In the genomic region with DNA sequence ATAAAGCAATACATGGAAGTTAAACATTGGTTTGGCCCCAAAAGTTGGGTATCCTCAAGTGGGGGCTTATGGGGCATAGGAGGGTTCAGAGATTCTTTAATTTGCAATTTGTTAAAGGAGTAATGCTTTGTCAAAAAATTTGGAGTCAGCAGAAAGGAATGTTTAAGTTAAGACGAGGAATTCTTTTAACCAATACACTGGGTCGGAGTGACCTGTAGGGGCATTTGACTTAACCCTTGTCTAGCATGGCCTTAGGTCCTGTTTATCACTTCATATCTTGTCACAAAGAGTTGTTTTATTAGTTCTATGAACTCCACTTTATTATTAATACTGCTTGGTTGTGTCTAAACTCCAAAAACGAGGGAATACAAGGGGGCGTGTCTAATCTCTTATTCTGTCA, we compare ENCODE assay signal across 34 cellular contexts.
"Had no signal": no experiment of that assay in that cellular context is flagged by ENCODE, and none has a peak within 500 bp of the region (broad histone marks: within the 10 kb centered on the region; RNA-seq: fewer than 3 reads in every experiment).

No MANE protein-coding gene starts in this region.

- H3K4me1 ChIP-seq: adrenal gland, body of pancreas, esophagus muscularis mucosa, foreskin keratinocyte, gastrocnemius medialis, heart left ventricle had no signal

- H3K27me3 Mint-ChIP-seq: activated B cell treated with CpG ODN at 0.5 μM for 24 hours; activated CD8-positive, alpha-beta T cell treated with anti-CD3 and anti-CD28 coated beads for 36 hours; activated naive CD4-positive, alpha-beta T cell treated with anti-CD3 and anti-CD28 coated beads, Interleukin-2, amount 50 U/mL, for 24 hours; activated naive CD8-positive, alpha-beta T cell treated with anti-CD3 and anti-CD28 coated beads for 36 hours; activated naive CD8-positive, alpha-beta T cell treated with anti-CD3 and anti-CD28 coated beads, Interleukin-2, amount 50 U/mL, for 24 hours; effector memory CD8-positive, alpha-beta T cell had no signal

- H3K27me3 ChIP-seq: adrenal gland, body of pancreas, esophagus muscularis mucosa, foreskin keratinocyte, gastrocnemius medialis, heart left ventricle had no signal

- H3K36me3 Mint-ChIP-seq: activated naive CD4-positive, alpha-beta T cell treated with anti-CD3 and anti-CD28 coated beads, Interleukin-2, amount 50 U/mL, for 24 hours; activated naive CD8-positive, alpha-beta T cell treated with anti-CD3 and anti-CD28 coated beads for 36 hours had no signal

- H3K4me1 Mint-ChIP-seq: activated B cell treated with CpG ODN at 0.5 μM for 24 hours; activated naive CD4-positive, alpha-beta T cell treated with anti-CD3 and anti-CD28 coated beads, Interleukin-2, amount 50 U/mL, for 24 hours; activated naive CD8-positive, alpha-beta T cell treated with anti-CD3 and anti-CD28 coated beads for 36 hours; activated naive CD8-positive, alpha-beta T cell treated with anti-CD3 and anti-CD28 coated beads, Interleukin-2, amount 50 U/mL, for 24 hours had no signal

- H3K9me3 Mint-ChIP-seq: activated B cell treated with CpG ODN at 0.5 μM for 24 hours; activated naive CD4-positive, alpha-beta T cell treated with anti-CD3 and anti-CD28 coated beads for 36 hours; activated naive CD4-positive, alpha-beta T cell treated with anti-CD3 and anti-CD28 coated beads, Interleukin-2, amount 50 U/mL, for 24 hours; activated naive CD8-positive, alpha-beta T cell treated with anti-CD3 and anti-CD28 coated beads, Interleukin-2, amount 50 U/mL, for 24 hours; activated T-helper 1 cell treated with anti-CD3 and anti-CD28 coated beads, Interleukin-12 subunit alpha, Interleukin-12 subunit beta, Interleukin-2, Interleukin-4 antibody, amounts not matched to agents 30 ng/mL and 10 ng/mL and 1 ng/mL, durations not matched to agents 14 hours and 24 hours and 36 hours had no signal

- H3K4me3 Mint-ChIP-seq: activated B cell treated with CpG ODN at 0.5 μM for 24 hours; activated CD8-positive, alpha-beta T cell treated with anti-CD3 and anti-CD28 coated beads for 36 hours; activated naive CD4-positive, alpha-beta T cell treated with anti-CD3 and anti-CD28 coated beads for 36 hours; activated naive CD4-positive, alpha-beta T cell treated with anti-CD3 and anti-CD28 coated beads, Interleukin-2, amount 50 U/mL, for 24 hours; activated naive CD8-positive, alpha-beta T cell treated with anti-CD3 and anti-CD28 coated beads for 36 hours; activated naive CD8-positive, alpha-beta T cell treated with anti-CD3 and anti-CD28 coated beads, Interleukin-2, amount 50 U/mL, for 24 hours; activated T-helper 1 cell treated with anti-CD3 and anti-CD28 coated beads, Interleukin-12 subunit alpha, Interleukin-12 subunit beta, Interleukin-2, Interleukin-4 antibody, amounts not matched to agents 30 ng/mL and 10 ng/mL and 1 ng/mL, durations not matched to agents 14 hours and 24 hours and 36 hours; effector memory CD8-positive, alpha-beta T cell had no signal

- FAIRE-seq: colon, endometrium had no signal

- DNase-seq: activated B cell treated with CpG ODN at 0.5 μM for 24 hours; activated CD4-positive, alpha-beta T cell treated with anti-CD3 and anti-CD28 coated beads for 48 hours; activated CD4-positive, alpha-beta T cell treated with anti-CD3 and anti-CD28 coated beads, Interleukin-2, amount 50 U/mL, for 1 hour; activated CD4-positive, alpha-beta T cell treated with anti-CD3 and anti-CD28 coated beads, Interleukin-2, amount 50 U/mL, for 48 hours; activated CD8-positive, alpha-beta memory T cell treated with anti-CD3 and anti-CD28 coated beads for 24 hours; activated CD8-positive, alpha-beta memory T cell treated with anti-CD3 and anti-CD28 coated beads, Interleukin-2, amount 50 U/mL, for 4 hours; activated CD8-positive, alpha-beta T cell treated with anti-CD3 and anti-CD28 coated beads for 36 hours; activated effector memory CD4-positive, alpha-beta T cell treated with anti-CD3 and anti-CD28 coated beads, Interleukin-2, amount 50 U/mL, for 16 hours; activated naive CD4-positive, alpha-beta T cell treated with anti-CD3 and anti-CD28 coated beads for 36 hours; activated naive CD8-positive, alpha-beta T cell treated with anti-CD3 and anti-CD28 coated beads for 36 hours; activated naive CD8-positive, alpha-beta T cell treated with anti-CD3 and anti-CD28 coated beads, Interleukin-2, amount 50 U/mL, for 24 hours; activated T-cell treated with anti-CD3 and anti-CD28 coated beads, Interleukin-2, amount 50 U/mL, for 1 hour; activated T-cell treated with anti-CD3 and anti-CD28 coated beads, Interleukin-2, amount 50 U/mL, for 48 hours; adrenal gland; amygdala; aorta; body of pancreas; caudate nucleus; cortex of kidney; dermis blood vessel endothelial cell; effector CD4-positive, alpha-beta T cell; effector memory CD8-positive, alpha-beta T cell; foreskin keratinocyte; gastrocnemius medialis; glutamatergic neuron; heart left ventricle; T-helper 2 cell had no signal

- H3K36me3 ChIP-seq: adrenal gland, esophagus muscularis mucosa, gastrocnemius medialis, heart left ventricle had no signal

- H3K27ac Mint-ChIP-seq: activated B cell treated with CpG ODN at 0.5 μM for 24 hours; activated CD8-positive, alpha-beta T cell treated with anti-CD3 and anti-CD28 coated beads for 36 hours; activated naive CD4-positive, alpha-beta T cell treated with anti-CD3 and anti-CD28 coated beads for 36 hours; activated naive CD4-positive, alpha-beta T cell treated with anti-CD3 and anti-CD28 coated beads, Interleukin-2, amount 50 U/mL, for 24 hours; activated naive CD8-positive, alpha-beta T cell treated with anti-CD3 and anti-CD28 coated beads for 36 hours; activated naive CD8-positive, alpha-beta T cell treated with anti-CD3 and anti-CD28 coated beads, Interleukin-2, amount 50 U/mL, for 24 hours; activated T-helper 1 cell treated with anti-CD3 and anti-CD28 coated beads, Interleukin-12 subunit alpha, Interleukin-12 subunit beta, Interleukin-2, Interleukin-4 antibody, amounts not matched to agents 30 ng/mL and 10 ng/mL and 1 ng/mL, durations not matched to agents 14 hours and 24 hours and 36 hours; activated T-helper 2 cell treated with anti-CD3 and anti-CD28 coated beads, Interferon-gamma antibody, Interleukin-2, Interleukin-4, amounts not matched to agents 10 μg/mL and 5 μg/mL and 100 μg/mL, durations not matched to agents 14 hours and 24 hours and 36 hours; effector memory CD8-positive, alpha-beta T cell had no signal

- ATAC-seq: activated CD4-positive, CD25-positive, alpha-beta regulatory T cell treated with anti-CD3 and anti-CD28 coated beads, Interleukin-2, amount 50 U/mL, for 24 hours; activated CD8-positive, alpha-beta T cell treated with anti-CD3 and anti-CD28 coated beads for 36 hours; activated naive CD8-positive, alpha-beta T cell treated with anti-CD3 and anti-CD28 coated beads, Interleukin-2, amount 50 U/mL, for 24 hours; body of pancreas; effector memory CD8-positive, alpha-beta T cell; foreskin keratinocyte; gastrocnemius medialis; heart left ventricle had no signal

- H3K4me3 ChIP-seq: adrenal gland, body of pancreas, esophagus muscularis mucosa, gastrocnemius medialis, heart left ventricle had no signal

- H3K9me3 ChIP-seq: adrenal gland, body of pancreas, esophagus muscularis mucosa, gastrocnemius medialis, heart left ventricle had no signal

- H3K27ac ChIP-seq: adrenal gland, body of pancreas, esophagus muscularis mucosa, foreskin keratinocyte, gastrocnemius medialis, heart left ventricle had no signal
